ENCODE assay signal across 17 cellular contexts in genomic region chr11:65850217-65851082, GRCh38. TPM values are rescaled to one million over a fixed set of nuclear protein-coding genes. Genes with fewer than 3 reads are reported as not detected.
DNase-seq lines count a peak whose midpoint lies in the region; ATAC-seq and TF ChIP-seq lines count a peak whose summit lies in the region.
"Had no signal": no experiment of that assay in that cellular context is flagged by ENCODE, and none has a peak within 500 bp of the region (broad histone marks: within the 10 kb centered on the region; RNA-seq: fewer than 3 reads in every experiment).

No MANE protein-coding gene starts in this region.

- H3K4me1 ChIP-seq in RWPE2 (ENCODE audit: insufficient read depth, poor library complexity, severe bottlenecking) (no peaks in the 10 kb centered on the region), upper lobe of left lung (peaks cover 5 to 20% (median 7%) of the 10 kb centered on the region in 4 donors)
- H3K4me1 ChIP-seq: BE2C had no signal

- no peak for TF ChIP-seq POLR2A in upper lobe of left lung (IDR thresholded peaks at IDR 0.05)

- H3K27me3 ChIP-seq in RWPE2 (ENCODE audit: insufficient read depth, poor library complexity, severe bottlenecking) (no peaks in the 10 kb centered on the region), upper lobe of left lung (no peaks in the 10 kb centered on the region)
- H3K27me3 ChIP-seq: BE2C, cardiac muscle cell had no signal

- intact Hi-C loops in Right ventricle myocardium inferior (cut with DNase I) = loop anchor here (10.0 kb wide), 1 partner anchor 114 kb away; the partner anchor contains the start of gene SART1
- intact Hi-C loops in cardiac septum (cut with DNase I) = no loop called here

- DNase-seq in Right ventricle myocardium inferior (ENCODE audit: missing footprints) (peak; percentile 57), cardiac septum (ENCODE audit: low spot score) (no peak), RWPE2 (ENCODE audit: low spot score) (peak; percentile 53), left lobe of liver (ENCODE audit: low spot score) (no peak), upper lobe of left lung (no peak), SIG-M5 (lab: John Stamatoyannopoulos, UW) (no peak), cerebellum (ENCODE audit: low spot score) (no peak)
- no peak for DNase-seq in stimulated activated CD4-positive, alpha-beta T cell treated with anti-CD3 and anti-CD28 coated beads, Interleukin-1b, Interleukin-23, amount 100 ng/mL, for 48 hours
- DNase-seq: activated CD4-positive, alpha-beta T cell treated with anti-CD3 and anti-CD28 coated beads, Interleukin-2, amount 50 U/mL, for 4 hours; BE2C; foreskin melanocyte; NCI-H2081 treated with DMSO at 0.1 percent for 48 hours; NCI-H774; Right ventricle myocardium superior had no signal

- no peak for TF ChIP-seq EP300 in upper lobe of left lung (IDR thresholded peaks at IDR 0.05)

- H3K27ac ChIP-seq in RWPE2 (ENCODE audit: poor library complexity, severe bottlenecking) (no peak overlapping the region), upper lobe of left lung (no peak overlapping the region)
- H3K27ac ChIP-seq: cardiac muscle cell had no signal

- H3K4me3 ChIP-seq in RWPE2 (ENCODE audit: severe bottlenecking) = no peak overlapping the region
- no peak overlapping the region for H3K4me3 ChIP-seq in upper lobe of left lung
- H3K4me3 ChIP-seq: cardiac muscle cell had no signal

- WGBS in upper lobe of left lung, 2 donors = 71 to 80% methylated on average over 19 of the region's 20 CpGs

- ATAC-seq in Right ventricle myocardium inferior (no peak), RWPE2 (ENCODE audit: low read depth) (peak; percentile 7), left lobe of liver (peak; percentile 18), upper lobe of left lung (ENCODE audit: low FRiP score in 2 of 2) (peak; percentile 7 to 11)

- peaks cover 26% of the 10 kb centered on the region for H3K36me3 ChIP-seq in RWPE2 (ENCODE audit: low read depth)
- peaks cover 16 to 49% (median 45%) of the 10 kb centered on the region in 4 donors for H3K36me3 ChIP-seq in upper lobe of left lung

- H3K9me3 ChIP-seq in RWPE2 (ENCODE audit: severe bottlenecking) (no peaks in the 10 kb centered on the region), upper lobe of left lung (peaks cover 0 to 7% (median 0%) of the 10 kb centered on the region in 4 donors)
- H3K9me3 ChIP-seq: BE2C had no signal

- TF ChIP-seq CTCF in RWPE2 (IDR thresholded peaks at IDR 0.05; ENCODE audit: poor library complexity, severe bottlenecking) = no peak
- no peak for TF ChIP-seq CTCF in upper lobe of left lung (IDR thresholded peaks at IDR 0.05)

RNA-seq across cellular contexts. Expression of gene CFL1, which starts 7.5 kb away (rescaled TPM):
- total RNA-seq in Right ventricle myocardium inferior = 386 TPM
- total RNA-seq in cardiac septum = 434 TPM
- 240 TPM for total RNA-seq in left lobe of liver
- 100 to 1,000 TPM; 358 to 813 (median 768) TPM for total RNA-seq in upper lobe of left lung
- 290 TPM for total RNA-seq in cerebellum

RNA-seq across cellular contexts. Expression of gene MUS81, which starts 9.8 kb away (rescaled TPM):
- 35.5 TPM for total RNA-seq in Right ventricle myocardium inferior
- 37.6 TPM for total RNA-seq in cardiac septum
- total RNA-seq in left lobe of liver = 14.3 TPM
- 100 to 1,000 TPM in 1 of 6 donors, 10 to 100 TPM in 5; 41.5 to 182 (median 53.3) TPM for total RNA-seq in upper lobe of left lung
- 40.6 TPM for total RNA-seq in cerebellum

RNA-seq across cellular contexts. Expression of gene SNX32, which starts 16.7 kb away (rescaled TPM):
- not detected for total RNA-seq in Right ventricle myocardium inferior
- 0.54 TPM for total RNA-seq in cardiac septum
- total RNA-seq in left lobe of liver = not detected
- total RNA-seq in upper lobe of left lung = under 1 TPM in 2 of 6 donors, not detected in 4; 0.37 to 0.69 TPM
- total RNA-seq in cerebellum = 4.9 TPM
- total RNA-seq: Right ventricle myocardium superior had no signal

RNA-seq across cellular contexts. Expression of gene EFEMP2, which starts 22.1 kb away (rescaled TPM):
- total RNA-seq in Right ventricle myocardium inferior (83.1 TPM), cardiac septum (118 TPM), left lobe of liver (6.0 TPM), upper lobe of left lung (10 to 100 TPM; 28.8 to 79.6 (median 65.3) TPM), cerebellum (4.9 TPM)

RNA-seq across cellular contexts. Expression of gene CTSW, which starts 29.2 kb away (rescaled TPM):
- total RNA-seq in Right ventricle myocardium inferior (1.1 TPM), cardiac septum (0.83 TPM), left lobe of liver (0.63 TPM), upper lobe of left lung (10 to 100 TPM in 3 of 6 donors, 1 to 10 TPM in 3; 2.1 to 20.7 (median 11.4) TPM), cerebellum (not detected)
- total RNA-seq: cardiac muscle cell, mesothelial cell of epicardium, osteocyte had no signal

Comparison
In these comparisons a context has a peak if more than half of its experiments do, and no peak if none do; other contexts are left out.
1. DNase-seq: peak in Right ventricle myocardium inferior (single experiment) and RWPE2 (single experiment); none in cardiac septum (single experiment), left lobe of liver (single experiment), upper lobe of left lung (0 of 2), SIG-M5 (single experiment), stimulated activated CD4-positive, alpha-beta T cell treated with anti-CD3 and anti-CD28 coated beads, Interleukin-1b, Interleukin-23, amount 100 ng/mL, for 48 hours (single experiment) and cerebellum (single experiment).